2 cellular contexts compared by ENCODE assay signal in the genomic region with DNA sequence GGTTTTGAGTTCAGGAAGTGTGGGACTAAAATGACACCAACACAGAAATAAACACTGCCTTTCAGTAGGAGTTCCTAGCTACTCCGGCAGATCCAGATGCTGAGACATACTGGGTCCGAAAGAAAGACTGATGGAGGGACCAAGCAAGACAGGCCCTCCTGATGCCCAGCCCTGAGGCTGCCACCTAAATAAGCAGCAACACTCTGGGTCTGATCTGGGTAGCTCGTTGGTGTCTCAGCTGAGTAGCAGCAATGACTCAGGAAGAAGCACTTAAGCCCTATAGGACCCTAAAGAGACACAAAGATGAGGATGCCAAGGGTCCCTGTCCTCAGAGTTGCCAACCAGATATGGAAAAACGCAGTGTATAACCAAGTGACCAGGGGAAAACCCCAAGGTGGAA.
TF ChIP-seq lines count a peak whose summit lies in the region.

No MANE protein-coding gene starts in this region.

TF ChIP-seq in liver, 16 proteins besides CTCF, POLR2A, EP300 and RAD21 (continued from another document):
- TF ChIP-seq GABPA (IDR thresholded peaks at IDR 0.05 in 1 of 2, conservative IDR thresholded peaks at IDR 0.05 in 1 of 2): no peak
- TF ChIP-seq EGR1 (IDR thresholded peaks at IDR 0.05; ENCODE audit: low read depth in 2 of 2): no peak
- TF ChIP-seq SP1 (IDR thresholded peaks at IDR 0.05): no peak
- TF ChIP-seq, protein P1, sequence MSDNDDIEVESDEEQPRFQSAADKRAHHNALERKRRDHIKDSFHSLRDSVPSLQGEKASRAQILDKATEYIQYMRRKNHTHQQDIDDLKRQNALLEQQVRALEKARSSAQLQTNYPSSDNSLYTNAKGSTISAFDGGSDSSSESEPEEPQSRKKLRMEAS (IDR thresholded peaks at IDR 0.05): no peak
- no peak for TF ChIP-seq ATF3 (IDR thresholded peaks at IDR 0.05)
- TF ChIP-seq JUND (IDR thresholded peaks at IDR 0.05): no peak
- no peak for TF ChIP-seq YY1 (IDR thresholded peaks at IDR 0.05)
- TF ChIP-seq HNF4G (IDR thresholded peaks at IDR 0.05): no peak
- TF ChIP-seq HNF4A (conservative IDR thresholded peaks at IDR 0.05): no peak
- TF ChIP-seq, protein P2, sequence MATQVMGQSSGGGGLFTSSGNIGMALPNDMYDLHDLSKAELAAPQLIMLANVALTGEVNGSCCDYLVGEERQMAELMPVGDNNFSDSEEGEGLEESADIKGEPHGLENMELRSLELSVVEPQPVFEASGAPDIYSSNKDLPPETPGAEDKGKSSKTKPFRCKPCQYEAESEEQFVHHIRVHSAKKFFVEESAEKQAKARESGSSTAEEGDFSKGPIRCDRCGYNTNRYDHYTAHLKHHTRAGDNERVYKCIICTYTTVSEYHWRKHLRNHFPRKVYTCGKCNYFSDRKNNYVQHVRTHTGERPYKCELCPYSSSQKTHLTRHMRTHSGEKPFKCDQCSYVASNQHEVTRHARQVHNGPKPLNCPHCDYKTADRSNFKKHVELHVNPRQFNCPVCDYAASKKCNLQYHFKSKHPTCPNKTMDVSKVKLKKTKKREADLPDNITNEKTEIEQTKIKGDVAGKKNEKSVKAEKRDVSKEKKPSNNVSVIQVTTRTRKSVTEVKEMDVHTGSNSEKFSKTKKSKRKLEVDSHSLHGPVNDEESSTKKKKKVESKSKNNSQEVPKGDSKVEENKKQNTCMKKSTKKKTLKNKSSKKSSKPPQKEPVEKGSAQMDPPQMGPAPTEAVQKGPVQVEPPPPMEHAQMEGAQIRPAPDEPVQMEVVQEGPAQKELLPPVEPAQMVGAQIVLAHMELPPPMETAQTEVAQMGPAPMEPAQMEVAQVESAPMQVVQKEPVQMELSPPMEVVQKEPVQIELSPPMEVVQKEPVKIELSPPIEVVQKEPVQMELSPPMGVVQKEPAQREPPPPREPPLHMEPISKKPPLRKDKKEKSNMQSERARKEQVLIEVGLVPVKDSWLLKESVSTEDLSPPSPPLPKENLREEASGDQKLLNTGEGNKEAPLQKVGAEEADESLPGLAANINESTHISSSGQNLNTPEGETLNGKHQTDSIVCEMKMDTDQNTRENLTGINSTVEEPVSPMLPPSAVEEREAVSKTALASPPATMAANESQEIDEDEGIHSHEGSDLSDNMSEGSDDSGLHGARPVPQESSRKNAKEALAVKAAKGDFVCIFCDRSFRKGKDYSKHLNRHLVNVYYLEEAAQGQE (IDR thresholded peaks at IDR 0.05): no peak
- no peak for TF ChIP-seq FOXA1 (IDR thresholded peaks at IDR 0.05)
- no peak for TF ChIP-seq RXRA (IDR thresholded peaks at IDR 0.05)
- no peak for TF ChIP-seq NR2F2 (IDR thresholded peaks at IDR 0.05)
- TF ChIP-seq TAF1 (conservative IDR thresholded peaks at IDR 0.05): no peak

TF ChIP-seq in HepG2, 621 proteins besides CTCF, POLR2A, EP300 and RAD21 (continued from another document):
- TF ChIP-seq MXD4 (CRISPR knock-in tag; IDR thresholded peaks at IDR 0.05): no peak
- TF ChIP-seq AGO2 (optimal IDR thresholded peaks at IDR 0.05; ENCODE audit: low read depth, low read length): no peak
- no peak for TF ChIP-seq ZNF598 (CRISPR knock-in tag; IDR thresholded peaks at IDR 0.05; ENCODE audit: borderline replicate concordance)
- TF ChIP-seq TEAD2 (CRISPR knock-in tag; IDR thresholded peaks at IDR 0.05): no peak
- no peak for TF ChIP-seq ZNF282 (IDR thresholded peaks at IDR 0.05; ENCODE audit: partially characterized antibody)
- TF ChIP-seq ZUFSP (CRISPR knock-in tag; IDR thresholded peaks at IDR 0.05; ENCODE audit: borderline replicate concordance): no peak
- TF ChIP-seq ZNF7 (CRISPR knock-in tag; IDR thresholded peaks at IDR 0.05): no peak
- TF ChIP-seq ATF5 (CRISPR knock-in tag; IDR thresholded peaks at IDR 0.05; ENCODE audit: low read depth): no peak
- no peak for TF ChIP-seq KAT8 (CRISPR knock-in tag; IDR thresholded peaks at IDR 0.05)
- no peak for TF ChIP-seq CSRNP2 (CRISPR knock-in tag; conservative IDR thresholded peaks at IDR 0.05; ENCODE audit: low read depth)
- no peak for TF ChIP-seq ZNF232 (CRISPR knock-in tag; IDR thresholded peaks at IDR 0.05; ENCODE audit: borderline replicate concordance)
- TF ChIP-seq FOXA3 (CRISPR knock-in tag; IDR thresholded peaks at IDR 0.05): no peak
- TF ChIP-seq ZNF780A (CRISPR knock-in tag; IDR thresholded peaks at IDR 0.05): no peak
- TF ChIP-seq RXRB (CRISPR knock-in tag; IDR thresholded peaks at IDR 0.05; ENCODE audit: borderline replicate concordance): no peak
